ENCODE assay signal across 10 cellular contexts in genomic region chr3:149609595-149609994, GRCh38. TPM values are rescaled to one million over a fixed set of nuclear protein-coding genes. Genes with fewer than 3 reads are reported as not detected.
DNase-seq lines count a peak whose midpoint lies in the region; ATAC-seq and TF ChIP-seq lines count a peak whose summit lies in the region.
"Had no signal": no experiment of that assay in that cellular context is flagged by ENCODE, and none has a peak within 500 bp of the region (broad histone marks: within the 10 kb centered on the region; RNA-seq: fewer than 3 reads in every experiment).

No MANE protein-coding gene starts in this region.

- H3K9me3 Mint-ChIP-seq in natural killer cell: no peaks in the 10 kb centered on the region

- no peak overlapping the region for H3K4me3 ChIP-seq in Peyer's patch

- no peaks in the 10 kb centered on the region for H3K27me3 ChIP-seq in Peyer's patch

- DNase-seq in Caki2 (ENCODE audit: low read depth): peak; percentile 61
- peak; percentile 90 to 91 for DNase-seq in dermis microvascular lymphatic vessel endothelial cell (ENCODE audit: low read depth in 2 of 2)
- DNase-seq in Peyer's patch: no peak
- DNase-seq in AG08396 (ENCODE audit: low spot score): no peak
- no peak for DNase-seq in natural killer cell
- DNase-seq in NCI-H2029 (lab: John Stamatoyannopoulos, UW): no peak
- DNase-seq: activated CD8-positive, alpha-beta memory T cell treated with anti-CD3 and anti-CD28 coated beads, Interleukin-2, amount 50 U/mL, for 48 hours had no signal

- no peaks in the 10 kb centered on the region for H3K9me3 ChIP-seq in Peyer's patch

- H3K4me3 Mint-ChIP-seq in natural killer cell: no peak overlapping the region

- TF ChIP-seq CTCF in Peyer's patch (IDR thresholded peaks at IDR 0.05): no peak
- TF ChIP-seq CTCF in natural killer cell (IDR thresholded peaks at IDR 0.05): no peak

- H3K27ac ChIP-seq in Peyer's patch: peak overlapping the region in 2 of 4 donors; percentile 13 to 31
- H3K27ac ChIP-seq: HL-60 had no signal

- H3K4me1 ChIP-seq in Peyer's patch: peaks cover 0 to 16% (median 3%) of the 10 kb centered on the region in 4 donors

- no peaks in the 10 kb centered on the region for H3K36me3 ChIP-seq in Peyer's patch

- H3K27me3 Mint-ChIP-seq in natural killer cell (ENCODE audit: low read depth in 2 of 2): peaks cover 3 to 9% of the 10 kb centered on the region in 2 donors

- H3K4me1 Mint-ChIP-seq in natural killer cell: no peaks in the 10 kb centered on the region

- ATAC-seq in GM19452 (IDR thresholded peaks at IDR 0.05; ENCODE audit: unreplicated experiment) (peak; percentile 79), HG03060 (IDR thresholded peaks at IDR 0.05; ENCODE audit: low read depth, unreplicated experiment) (peak; percentile 68), natural killer cell (no peak)

- no peak for TF ChIP-seq POLR2A in Peyer's patch (IDR thresholded peaks at IDR 0.05)

- in situ Hi-C loops in Caki2 (cut with HindIII; ENCODE audit: low pct_unique_long_range_greater_than_20kb, low sequenced_read_pairs): no loop called here

- H3K27ac Mint-ChIP-seq in natural killer cell: no peak overlapping the region

- intact Hi-C loops in natural killer cell (cut with micrococcal nuclease): no loop called here

- H3K36me3 Mint-ChIP-seq in natural killer cell: no peaks in the 10 kb centered on the region

RNA-seq across cellular contexts. Expression of gene WWTR1, which starts 48.2 kb away (rescaled TPM):
- total RNA-seq in Caki2 (2014; rRNA removed; shearing (Covaris generic); ENCODE audit: low replicate concordance): 130 and 197 TPM in 2 replicates
- total RNA-seq in dermis microvascular lymphatic vessel endothelial cell: 94.6 and 213 TPM in 2 replicates
- 10 to 100 TPM; 13.8 to 62.7 (median 18.5) TPM for total RNA-seq in Peyer's patch
- total RNA-seq in natural killer cell: 1 to 10 TPM in 1 of 3 donors, under 1 TPM in 2; 0.72 to 1.1 (median 0.73) TPM

Comparison
In these comparisons a context has a peak if more than half of its experiments do, and no peak if none do; other contexts are left out.
1. DNase-seq: peak in Caki2 (single experiment) and dermis microvascular lymphatic vessel endothelial cell (2 of 2); none in Peyer's patch (0 of 3), AG08396 (single experiment), natural killer cell (single experiment) and NCI-H2029 (single experiment).
2. ATAC-seq: peak in GM19452 (single experiment) and HG03060 (single experiment); none in natural killer cell (0 of 3).
3. RNA of gene WWTR1, which starts 48.2 kb away (total RNA-seq): 130 to 197 TPM in Caki2, 94.6 to 213 TPM in dermis microvascular lymphatic vessel endothelial cell and 13.8 to 62.7 TPM in Peyer's patch; 0.72 to 1.1 TPM in natural killer cell; every median in the first group is over 4 times any median in the second.